In genomic region chr6:20534295-20534897, GRCh38 we compare ENCODE assay signal across 8 cellular contexts.
DNase-seq lines count a peak whose midpoint lies in the region; ATAC-seq and TF ChIP-seq lines count a peak whose summit lies in the region.

Gene CDKAL1 (plus strand): TSS chr6:20534457. CDS start chr6:20546351, 11,894 bp downstream.

- DNase-seq in AG20443 (ENCODE audit: low spot score) (peak; percentile 92), NCI-H510A (lab: John Stamatoyannopoulos, UW) (peak; percentile 60), kidney glomerular epithelial cell (lab: John Stamatoyannopoulos, UW) (peak; percentile 85)
- DNase-seq in activated CD4-positive, alpha-beta T cell treated with anti-CD3 and anti-CD28 coated beads for 1 hour: peak; percentile 81
- peak; percentile 64 to 76 for DNase-seq in stimulated activated CD4-positive, alpha-beta T cell treated with anti-CD3 and anti-CD28 coated beads, Interleukin-1b, Interleukin-23, amount 100 ng/mL, for 1 hour (ENCODE audit: low read depth in 2 of 2)

- ATAC-seq in HG03432 (IDR thresholded peaks at IDR 0.05; ENCODE audit: unreplicated experiment): peak; percentile 90

- peak; percentile 88 for TF ChIP-seq POLR2A in GM19099 (IDR thresholded peaks at IDR 0.05; ENCODE audit: extremely low read depth, insufficient read length, low read depth)

- H3K27ac ChIP-seq in cingulate gyrus (ENCODE audit: low read depth, low read length): peak within 1 kb of the TSS; percentile 56

Comparison
In these comparisons a context has a peak if more than half of its experiments do, and no peak if none do; other contexts are left out.
1. Peak in every context shown above with its lines: DNase-seq, ATAC-seq and H3K27ac ChIP-seq.